Comparison of ENCODE assay signal across 13 cellular contexts in genomic region chr22:27868738-27869282, GRCh38. TPM values are rescaled to one million over a fixed set of nuclear protein-coding genes. Genes with fewer than 3 reads are reported as not detected.
A peak's percentile ranks its signal among the peaks of the same experiment; 100 is the strongest.
DNase-seq lines count a peak whose midpoint lies in the region; ATAC-seq, FAIRE-seq and TF ChIP-seq lines count a peak whose summit lies in the region.
"Had no signal": no experiment of that assay in that cellular context is flagged by ENCODE, and none has a peak within 500 bp of the region (broad histone marks: within the 10 kb centered on the region; RNA-seq: fewer than 3 reads in every experiment).

No MANE protein-coding gene starts in this region.

- no peak for TF ChIP-seq EP300 in GM12878 (IDR thresholded peaks at IDR 0.05; ENCODE audit: borderline replicate concordance in 1 of 2, control insufficient read depth in 1 of 2, low read depth in 2 of 2, low read length in 2 of 2)

- no peak overlapping the region for H3K23ac ChIP-seq in mesenchymal stem cell (ENCODE audit: low read length in 2 of 2)

- no peak overlapping the region for H2BK12ac ChIP-seq in mesenchymal stem cell (ENCODE audit: low read length in 2 of 2)

- no peak overlapping the region for H3K4me3 Mint-ChIP-seq in activated CD4-positive, alpha-beta T cell treated with anti-CD3 and anti-CD28 coated beads, Interleukin-2, amount 10 ng/mL, durations not matched to agents 24 days and 14 days

- H3K79me2 ChIP-seq in GM12878 (ENCODE audit: control insufficient read depth, insufficient read depth, low read length) = peaks cover 2% of the 10 kb centered on the region

- no TSS peak for BruUV-seq in GM12878 (replicated peaks; lab: Mats Ljungman, UMichigan)

- peaks cover 10% of the 10 kb centered on the region for H3K79me1 ChIP-seq in mesenchymal stem cell (replicated peaks; ENCODE audit: low read length, poor library complexity, severe bottlenecking)

- no peak for TF ChIP-seq RAD21 in GM12878 (IDR thresholded peaks at IDR 0.05; ENCODE audit: insufficient read depth, low read depth, low read length)

- no peak overlapping the region for H2BK5ac ChIP-seq in mesenchymal stem cell (ENCODE audit: low read depth, low read length, poor library complexity, severe bottlenecking)

- H3K36me3 Mint-ChIP-seq in activated CD4-positive, alpha-beta T cell treated with anti-CD3 and anti-CD28 coated beads, Interleukin-2, amount 10 ng/mL, durations not matched to agents 24 days and 14 days (ENCODE audit: low read depth) = peaks cover 41% of the 10 kb centered on the region

- ATAC-seq in GM12878 (no peak), HG02623 (IDR thresholded peaks at IDR 0.05; ENCODE audit: unreplicated experiment) (no peak)

- peaks cover 37% of the 10 kb centered on the region for H3K4me1 Mint-ChIP-seq in activated CD4-positive, alpha-beta T cell treated with anti-CD3 and anti-CD28 coated beads, Interleukin-2, amount 10 ng/mL, durations not matched to agents 24 days and 14 days

- FAIRE-seq in GM12878 (lab: Jason Lieb, UNC) = no peak

- H4K20me1 ChIP-seq in GM12878 (ENCODE audit: control insufficient read depth, insufficient read depth) = no peaks in the 10 kb centered on the region

- no peak overlapping the region for H2BK15ac ChIP-seq in mesenchymal stem cell (ENCODE audit: low read depth, poor library complexity, severe bottlenecking)

- in situ Hi-C loops in GM12878 (cut with MboI) = no loop called here

- H3K4me2 ChIP-seq in GM12878 (ENCODE audit: control insufficient read depth, insufficient read depth) (no peak overlapping the region), mesenchymal stem cell (ENCODE audit: low read length, poor library complexity, severe bottlenecking) (no peak overlapping the region)

- H3K27me3 Mint-ChIP-seq in activated CD4-positive, alpha-beta T cell treated with anti-CD3 and anti-CD28 coated beads, Interleukin-2, amount 10 ng/mL, durations not matched to agents 24 days and 14 days = no peaks in the 10 kb centered on the region

- no peaks in the 10 kb centered on the region for H3K27me3 ChIP-seq in GM12878 (replicated peaks in 1 of 2; ENCODE audit: control insufficient read depth in 2 of 2, insufficient read depth in 2 of 2, low read length in 1 of 2)
- H3K27me3 ChIP-seq in mesenchymal stem cell (ENCODE audit: control insufficient read depth in 1 of 2, insufficient read depth in 1 of 2, low read length in 2 of 2) = no peaks in the 10 kb centered on the region
- no peaks in the 10 kb centered on the region for H3K27me3 ChIP-seq in thyroid gland

- no peak overlapping the region for H3K18ac ChIP-seq in mesenchymal stem cell (ENCODE audit: low read depth in 1 of 2, low read length in 2 of 2)

- DNase-seq in activated CD4-positive, alpha-beta T cell treated with anti-CD3 and anti-CD28 coated beads, Interleukin-2, amount 10 ng/mL, durations not matched to agents 24 days and 14 days = no peak
- DNase-seq in activated CD4-positive, alpha-beta T cell treated with anti-CD3 and anti-CD28 coated beads for 4 hours = no peak
- DNase-seq in GM12878 (ENCODE audit: low read depth, low spot score) (no peak), mesenchymal stem cell (no peak), thyroid gland (no peak), NCI-H1417 treated with DMSO at 0.1 percent for 48 hours (lab: John Stamatoyannopoulos, UW) (no peak), occipital lobe (lab: John Stamatoyannopoulos, UW) (no peak)
- DNase-seq: activated CD4-positive, alpha-beta T cell treated with anti-CD3 and anti-CD28 coated beads, Interleukin-2, amount 50 U/mL, for 4 hours; DMS 273 treated with DMSO at 0.1 percent for 48 hours; NCI-H526 treated with DMSO at 0.1 percent for 48 hours; posterior cingulate gyrus had no signal

- SMC1A ChIA-PET in GM12878 (lab: Charles Lee; ENCODE audit: uncharacterized antibody, unreplicated experiment) = interaction anchor here (1.3 to 2.0 kb wide), 2 partner anchors 9 to 12 kb away, joined by 5 to 6 read pairs; no protein-coding TSS in a partner anchor

- no peak overlapping the region for H2BK120ac ChIP-seq in mesenchymal stem cell (ENCODE audit: low read depth, low read length)

- WGBS in GM12878 (ENCODE audit: insufficient coverage, insufficient replicate concordance, low lambda C conversion rate, missing lambda C conversion rate) = 68% methylated on average over 6 of the region's 6 CpGs
- WGBS in mesenchymal stem cell = over 99% methylated on average over 4 of the region's 6 CpGs
- WGBS in thyroid gland, 2 donors = 77 to 86% methylated on average over 6 of the region's 6 CpGs

- H3K14ac ChIP-seq in mesenchymal stem cell (ENCODE audit: low read length in 2 of 2) = no peak overlapping the region

- H3K27ac Mint-ChIP-seq in activated CD4-positive, alpha-beta T cell treated with anti-CD3 and anti-CD28 coated beads, Interleukin-2, amount 10 ng/mL, durations not matched to agents 24 days and 14 days = peak overlapping the region; percentile 19

- RAD21 ChIA-PET in GM12878 (lab: Charles Lee; ENCODE audit: unreplicated experiment) = no interaction called here

- TF ChIP-seq POLR2A in GM12878 (IDR thresholded peaks at IDR 0.05; ENCODE audit: low read depth, low read length) (no peak), thyroid gland (IDR thresholded peaks at IDR 0.05) (no peak)

- H3K36me3 ChIP-seq in GM12878 (ENCODE audit: control insufficient read depth in 2 of 2, insufficient read depth in 2 of 2, low read length in 1 of 2) = peaks cover 5 to 35% of the 10 kb centered on the region in 2 experiments
- H3K36me3 ChIP-seq in mesenchymal stem cell (ENCODE audit: control insufficient read depth in 1 of 2, insufficient read depth in 2 of 2, low read depth in 1 of 2, low read length in 2 of 2) = peaks cover 9 to 61% of the 10 kb centered on the region in 2 experiments
- peaks cover 0 to 2% of the 10 kb centered on the region in 2 donors for H3K36me3 ChIP-seq in thyroid gland

- no peak overlapping the region for H4K8ac ChIP-seq in mesenchymal stem cell (ENCODE audit: low read length)

- no peak overlapping the region for H4K91ac ChIP-seq in mesenchymal stem cell (ENCODE audit: low read length)

- no peak overlapping the region for H2AFZ ChIP-seq in GM12878 (ENCODE audit: control insufficient read depth, low read depth, low read length)
- no peak overlapping the region for H2AFZ ChIP-seq in mesenchymal stem cell (ENCODE audit: low read depth, low read length)

- H3K27ac ChIP-seq in GM12878 (ENCODE audit: control insufficient read depth, insufficient read depth) (no peak overlapping the region), mesenchymal stem cell (ENCODE audit: low read length, poor library complexity, severe bottlenecking) (peak overlapping the region; percentile 31), thyroid gland (peak overlapping the region in 2 of 3 donors; percentile 79 to 85)
- H3K27ac ChIP-seq: 22Rv1 had no signal

- H2AK5ac ChIP-seq in mesenchymal stem cell (ENCODE audit: low read length, severe bottlenecking) = no peak overlapping the region

- no peaks in the 10 kb centered on the region for H3K9me3 Mint-ChIP-seq in activated CD4-positive, alpha-beta T cell treated with anti-CD3 and anti-CD28 coated beads, Interleukin-2, amount 10 ng/mL, durations not matched to agents 24 days and 14 days

- no peak overlapping the region for H3K9ac ChIP-seq in GM12878 (ENCODE audit: control insufficient read depth, insufficient read depth, low read length)
- peak overlapping the region; percentile 62 for H3K9ac ChIP-seq in mesenchymal stem cell (ENCODE audit: low read length)

- H3K9me3 ChIP-seq in GM12878 (replicated peaks; ENCODE audit: control insufficient read depth, insufficient read depth, low read length) = no peaks in the 10 kb centered on the region
- H3K9me3 ChIP-seq in mesenchymal stem cell (ENCODE audit: control insufficient read depth, low read length) = no peaks in the 10 kb centered on the region
- H3K9me3 ChIP-seq in thyroid gland = no peaks in the 10 kb centered on the region

- H3K4me1 ChIP-seq in GM12878 (ENCODE audit: control insufficient read depth, insufficient read depth, low read length) = peaks cover 10% of the 10 kb centered on the region; the same call in 1 of the 2 replicates
- peaks cover 5% of the 10 kb centered on the region for H3K4me1 ChIP-seq in mesenchymal stem cell (ENCODE audit: control insufficient read depth, insufficient read depth, low read depth, low read length)
- H3K4me1 ChIP-seq in thyroid gland = peaks cover 30 to 50% of the 10 kb centered on the region in 2 donors

- intact Hi-C loops in activated CD4-positive, alpha-beta T cell treated with anti-CD3 and anti-CD28 coated beads, Interleukin-2, amount 10 ng/mL, durations not matched to agents 24 days and 14 days (cut with micrococcal nuclease) = loop anchor here (5.0 kb wide), 1 partner anchor 48 kb away; the partner anchor contains the start of gene PITPNB
- intact Hi-C loops in GM12878 (cut with micrococcal nuclease; ENCODE audit: unreplicated experiment) = no loop called here
- intact Hi-C loops in thyroid gland (cut with DNase I) = no loop called here

- POLR2A ChIA-PET in GM12878 (lab: Charles Lee) = no interaction called here

- CTCF ChIA-PET in GM12878 (lab: Yijun Ruan, JAX) = interaction anchor here (1.0 to 3.1 kb wide), 3 partner anchors 11 to 24 kb away, joined by 3 to 26 read pairs (median 4); no protein-coding TSS in a partner anchor

- H3K4ac ChIP-seq in mesenchymal stem cell (ENCODE audit: low read depth in 1 of 2, low read length in 2 of 2) = no peak overlapping the region

- TF ChIP-seq CTCF in GM12878 (IDR thresholded peaks at IDR 0.05 in 2 of 3, conservative IDR thresholded peaks at IDR 0.05 in 1 of 3; ENCODE audit: control insufficient read depth in 2 of 3, extremely low read depth in 1 of 3, insufficient read depth in 1 of 3, low read depth in 3 of 3, low read length in 3 of 3) (no peak), thyroid gland (IDR thresholded peaks at IDR 0.05) (no peak)

- H3K4me3 ChIP-seq in GM12878 (no peak overlapping the region), mesenchymal stem cell (ENCODE audit: insufficient read depth in 1 of 2, low read depth in 1 of 2, low read length in 2 of 2) (peak overlapping the region in 1 of 2 experiments; percentile 58), thyroid gland (replicated peaks in 1 of 3) (no peak overlapping the region)

RNA-seq across cellular contexts. Expression of gene PITPNB, which starts 50.2 kb away (rescaled TPM):
- 148 TPM in 2 replicates for total RNA-seq in activated CD4-positive, alpha-beta T cell treated with anti-CD3 and anti-CD28 coated beads, Interleukin-2, amount 10 ng/mL, durations not matched to agents 24 days and 14 days
- 136 and 166 TPM in 2 replicates for total RNA-seq in GM12878 (2013; cell fraction: nucleolus; rRNA removed)
- total RNA-seq in GM12878 (2014; rRNA removed) = 19.7 and 20.1 TPM in 2 replicates
- 24.8 and 25.4 TPM in 2 replicates for total RNA-seq in GM12878 (2014; rRNA removed; fragmentation: Illumina TruSeq; extraction: Trizol)
- total RNA-seq in GM12878 (2021) = 73.0 and 75.9 TPM in 2 replicates
- 35.7 TPM for polyA plus RNA-seq in GM12878 (2011; ENCODE audit: low read depth)
- polyA plus RNA-seq in GM12878 (2011; rRNA removed) = 76.4 and 76.9 TPM in 2 replicates
- polyA plus RNA-seq in GM12878 (2011; cell fraction: cytosol; rRNA removed) = 28.0 and 33.3 TPM in 2 replicates
- polyA plus RNA-seq in GM12878 (2011; cell fraction: nucleus; rRNA removed) = 75.8 and 82.1 TPM in 2 replicates
- 43.7 and 47.0 TPM in 2 replicates for polyA plus RNA-seq in GM12878 (2012)
- 76.1 and 97.2 TPM in 2 replicates for polyA plus RNA-seq in GM12878 (2014; fragmentation: Illumina TruSeq; extraction: Trizol)
- 10 to 100 TPM; 43.5 to 52.8 TPM for polyA plus RNA-seq in GM12878 (2014; fragmentation: Nextera tagmentation; extraction: Ambion mirVana)
- polyA plus RNA-seq in GM12878 (2014; rRNA removed) = 47.0 and 53.9 TPM in 2 replicates
- 100 to 1,000 TPM; 109 to 116 TPM for polyA plus RNA-seq in GM12878 (2016; fragmentation: Nextera tagmentation; extraction: Ambion mirVana)
- 47.2 and 68.1 TPM in 2 replicates for polyA minus RNA-seq in GM12878 (2011; rRNA and poly(A)+ RNA removed)
- polyA minus RNA-seq in GM12878 (2011; cell fraction: cytosol; rRNA and poly(A)+ RNA removed) = 17.6 and 22.0 TPM in 2 replicates
- 48.7 and 96.4 TPM in 2 replicates for polyA minus RNA-seq in GM12878 (2011; cell fraction: nucleus; rRNA and poly(A)+ RNA removed)
- 48.3 TPM for polyA plus RNA-seq in mesenchymal stem cell (2013, experiment 1 of 2)
- 51.1 TPM for polyA plus RNA-seq in mesenchymal stem cell (2013, experiment 2 of 2)
- total RNA-seq in thyroid gland = 10 to 100 TPM; 30.7 to 54.4 (median 42.6) TPM
- 32.3 TPM for total RNA-seq in occipital lobe
